Comparison of ENCODE assay signal across 1 cellular context in genomic region chr5:103258957-103259704, GRCh38.
TF ChIP-seq lines count a peak whose summit lies in the region.

No MANE protein-coding gene starts in this region.

TF ChIP-seq in H1, 55 proteins besides CTCF, POLR2A, EP300 and RAD21 (continued from another document):
- TF ChIP-seq CBX8 (IDR thresholded peaks at IDR 0.05; ENCODE audit: borderline replicate concordance, low read depth, low read length), result no peak
TF ChIP-seq in H1: peak in this region for 8.
